Comparison of ENCODE assay signal across 13 cellular contexts in the genomic region with DNA sequence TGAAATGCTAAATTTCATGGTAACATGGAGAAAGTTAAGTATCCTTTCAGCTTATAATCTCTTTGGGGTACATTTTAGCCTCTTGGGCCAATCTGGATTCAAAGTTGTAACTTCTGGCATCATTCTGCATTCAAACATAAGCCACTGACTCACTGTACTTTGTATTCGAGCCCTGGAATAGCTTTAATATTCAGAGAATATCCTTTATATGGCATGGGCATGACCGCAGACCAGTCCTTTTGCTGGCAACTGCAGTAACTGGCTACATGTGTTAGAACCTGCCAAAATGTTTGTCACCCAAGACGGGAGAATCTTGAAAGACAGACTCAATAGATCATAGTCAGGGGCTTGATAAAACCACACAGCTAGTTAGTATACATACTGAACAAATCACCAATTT. TPM values are rescaled to one million over a fixed set of nuclear protein-coding genes. Genes with fewer than 3 reads are reported as not detected.
A peak's percentile ranks its signal among the peaks of the same experiment; 100 is the strongest.
DNase-seq lines count a peak whose midpoint lies in the region; ATAC-seq and TF ChIP-seq lines count a peak whose summit lies in the region.
"Had no signal": no experiment of that assay in that cellular context is flagged by ENCODE, and none has a peak within 500 bp of the region (broad histone marks: within the 10 kb centered on the region; RNA-seq: fewer than 3 reads in every experiment).

No MANE protein-coding gene starts in this region.

- TF ChIP-seq CTCF in LNCaP clone FGC (IDR thresholded peaks at IDR 0.05; ENCODE audit: control insufficient read depth, extremely low read depth, insufficient read depth) = no peak
- no peak for TF ChIP-seq CTCF in choroid plexus epithelial cell (conservative IDR thresholded peaks at IDR 0.05; ENCODE audit: low read depth, low read length)
- no peak for TF ChIP-seq CTCF in osteocyte (IDR thresholded peaks at IDR 0.05)

- no peak overlapping the region for H3K27ac Mint-ChIP-seq in osteocyte (ENCODE audit: unreplicated experiment)
- H3K27ac Mint-ChIP-seq: activated CD4-positive, alpha-beta memory T cell treated with anti-CD3 and anti-CD28 coated beads, Interleukin-2, amount 10 ng/mL, durations not matched to agents 7 days and 5 days; naive thymus-derived CD4-positive, alpha-beta T cell had no signal

- no peak overlapping the region for H3K4me3 Mint-ChIP-seq in osteocyte (ENCODE audit: unreplicated experiment)
- H3K4me3 Mint-ChIP-seq: activated CD4-positive, alpha-beta memory T cell treated with anti-CD3 and anti-CD28 coated beads, Interleukin-2, amount 10 ng/mL, durations not matched to agents 7 days and 5 days had no signal

- H3K9me3 Mint-ChIP-seq in osteocyte (ENCODE audit: unreplicated experiment) = no peaks in the 10 kb centered on the region
- H3K9me3 Mint-ChIP-seq: activated CD4-positive, alpha-beta memory T cell treated with anti-CD3 and anti-CD28 coated beads, Interleukin-2, amount 10 ng/mL, durations not matched to agents 7 days and 5 days; naive thymus-derived CD4-positive, alpha-beta T cell had no signal

- H3K27me3 Mint-ChIP-seq in osteocyte (ENCODE audit: unreplicated experiment) = no peaks in the 10 kb centered on the region

- H3K4me3 ChIP-seq in LNCaP clone FGC (ENCODE audit: low read depth, low read length) (peak overlapping the region; percentile 63), choroid plexus epithelial cell (ENCODE audit: low read depth, low read length) (peak overlapping the region; percentile 59), mesodermal cell (ENCODE audit: extremely low read depth, insufficient read depth, low read length, poor library complexity, severe bottlenecking) (peak overlapping the region; percentile 51)

- peaks cover 23% of the 10 kb centered on the region for H3K4me1 ChIP-seq in mesodermal cell (ENCODE audit: control insufficient read depth, insufficient read depth, low read length, poor library complexity, severe bottlenecking)

- H3K9me3 ChIP-seq in mesodermal cell (ENCODE audit: control insufficient read depth, low read length) = no peaks in the 10 kb centered on the region

- 86 to 94% methylated on average over 2 to 3 of the region's 3 CpGs for WGBS in mesodermal cell (ENCODE audit: insufficient coverage in 2 of 2), 2 experiments

- DNase-seq in LNCaP clone FGC (ENCODE audit: low read depth) = no peak
- no peak for DNase-seq in choroid plexus epithelial cell (ENCODE audit: low read depth)
- DNase-seq in hippocampal formation (lab: John Stamatoyannopoulos, UW) = no peak
- no peak for DNase-seq in osteocyte (ENCODE audit: extremely low spot score, unreplicated experiment)
- DNase-seq in GDM1 (lab: John Stamatoyannopoulos, UW) = no peak
- DNase-seq: activated CD4-positive, alpha-beta memory T cell treated with anti-CD3 and anti-CD28 coated beads, Interleukin-2, amount 10 ng/mL, durations not matched to agents 7 days and 5 days; DMS 273 treated with DMSO at 0.1 percent for 48 hours; naive thymus-derived CD4-positive, alpha-beta T cell; NCI-H510A treated with DMSO at 0.1 percent for 48 hours; stimulated activated CD4-positive, alpha-beta T cell treated with anti-CD3 and anti-CD28 coated beads, Interleukin-4, amount 100 ng/mL, for 4 hours had no signal

- H3K36me3 Mint-ChIP-seq in osteocyte (ENCODE audit: unreplicated experiment) = no peaks in the 10 kb centered on the region
- H3K36me3 Mint-ChIP-seq: naive thymus-derived CD4-positive, alpha-beta T cell had no signal

- H3K27ac ChIP-seq in mesodermal cell (ENCODE audit: low read depth, low read length, severe bottlenecking) (no peak overlapping the region), temporal lobe (ENCODE audit: low read depth, low read length) (peak overlapping the region; percentile 17)

- peaks cover 50% of the 10 kb centered on the region for H3K36me3 ChIP-seq in mesodermal cell (ENCODE audit: control insufficient read depth, insufficient read depth, low read length)

- ATAC-seq in GM19452 (IDR thresholded peaks at IDR 0.05; ENCODE audit: unreplicated experiment) = no peak

- H3K4me1 Mint-ChIP-seq in osteocyte (ENCODE audit: unreplicated experiment) = peaks cover 27% of the 10 kb centered on the region

RNA-seq across cellular contexts. Expression of a gene that starts 3.3 kb away (rescaled TPM):
- polyA plus RNA-seq in mesodermal cell (2013, experiment 1 of 2) = 86.3 TPM
- 87.7 TPM for polyA plus RNA-seq in mesodermal cell (2013, experiment 2 of 2)
- total RNA-seq in temporal lobe (14.3 TPM), osteocyte (11.7 and 11.8 TPM in 2 replicates)
- total RNA-seq: activated CD4-positive, alpha-beta memory T cell treated with anti-CD3 and anti-CD28 coated beads, Interleukin-2, amount 10 ng/mL, durations not matched to agents 7 days and 5 days had no signal

RNA-seq across cellular contexts. Expression of a gene that starts 40.8 kb away (rescaled TPM):
- 2.4 TPM for polyA plus RNA-seq in mesodermal cell (2013, experiment 1 of 2)
- polyA plus RNA-seq in mesodermal cell (2013, experiment 2 of 2) = 2.9 TPM
- total RNA-seq in temporal lobe (1.2 TPM), osteocyte (1.0 and 1.7 TPM in 2 replicates)
- total RNA-seq: activated CD4-positive, alpha-beta memory T cell treated with anti-CD3 and anti-CD28 coated beads, Interleukin-2, amount 10 ng/mL, durations not matched to agents 7 days and 5 days had no signal
- polyA plus RNA-seq: naive thymus-derived CD4-positive, alpha-beta T cell had no signal
